Comparison of ENCODE assay signal across 9 cellular contexts in the genomic region with DNA sequence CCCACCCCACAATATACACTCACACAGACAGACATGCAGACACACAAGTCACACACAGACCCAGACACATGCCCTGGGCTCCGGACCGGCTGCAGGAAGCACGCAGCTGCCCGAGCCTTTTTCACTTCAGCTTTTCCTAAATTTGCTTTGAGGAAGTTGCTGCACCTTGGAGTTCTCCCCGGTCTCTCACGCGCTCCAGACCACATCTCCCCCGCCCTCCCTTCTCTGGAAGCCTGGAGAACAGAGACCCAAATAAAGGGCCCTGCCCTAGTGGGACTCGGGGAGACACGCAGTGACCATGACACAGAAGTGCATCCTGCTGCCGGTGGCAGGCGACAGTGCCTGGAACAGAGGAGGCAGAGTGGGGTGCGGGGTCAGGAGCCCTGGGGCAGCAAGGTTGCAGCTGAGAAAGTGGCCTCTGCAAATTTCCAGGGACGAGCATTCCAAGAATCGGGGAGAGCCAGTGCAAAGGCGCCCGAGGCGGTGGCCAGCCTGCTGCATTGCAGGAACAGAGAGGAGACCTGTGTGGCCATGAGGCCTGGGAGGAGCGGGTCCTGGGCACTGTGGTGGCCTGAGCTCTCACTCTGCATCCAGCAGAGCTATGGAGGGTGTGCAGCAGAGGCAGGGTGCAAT. TPM values are rescaled to one million over a fixed set of nuclear protein-coding genes. Genes with fewer than 3 reads are reported as not detected.
DNase-seq lines count a peak whose midpoint lies in the region; ATAC-seq and TF ChIP-seq lines count a peak whose summit lies in the region.
"Had no signal": no experiment of that assay in that cellular context is flagged by ENCODE, and none has a peak within 500 bp of the region (broad histone marks: within the 10 kb centered on the region; RNA-seq: fewer than 3 reads in every experiment).

No MANE protein-coding gene starts in this region.

- H3K27me3 Mint-ChIP-seq in activated T-helper 1 cell treated with anti-CD3 and anti-CD28 coated beads, Interleukin-12 subunit alpha, Interleukin-12 subunit beta, Interleukin-2, Interleukin-4 antibody, amounts not matched to agents 30 ng/mL and 10 ng/mL and 1 ng/mL, durations not matched to agents 14 hours and 24 hours and 36 hours (ENCODE audit: insufficient read depth) = peaks cover 22% of the 10 kb centered on the region

- no peaks in the 10 kb centered on the region for H3K36me3 Mint-ChIP-seq in activated T-helper 1 cell treated with anti-CD3 and anti-CD28 coated beads, Interleukin-12 subunit alpha, Interleukin-12 subunit beta, Interleukin-2, Interleukin-4 antibody, amounts not matched to agents 30 ng/mL and 10 ng/mL and 1 ng/mL, durations not matched to agents 14 hours and 24 hours and 36 hours (ENCODE audit: low read depth)
- H3K36me3 Mint-ChIP-seq: activated naive CD4-positive, alpha-beta T cell treated with anti-CD3 and anti-CD28 coated beads, Interleukin-2, amount 10 ng/mL, durations not matched to agents 7 days and 5 days had no signal

- no peaks in the 10 kb centered on the region for H3K9me3 Mint-ChIP-seq in activated T-helper 1 cell treated with anti-CD3 and anti-CD28 coated beads, Interleukin-12 subunit alpha, Interleukin-12 subunit beta, Interleukin-2, Interleukin-4 antibody, amounts not matched to agents 30 ng/mL and 10 ng/mL and 1 ng/mL, durations not matched to agents 14 hours and 24 hours and 36 hours
- H3K9me3 Mint-ChIP-seq: activated naive CD4-positive, alpha-beta T cell treated with anti-CD3 and anti-CD28 coated beads, Interleukin-2, amount 10 ng/mL, durations not matched to agents 7 days and 5 days had no signal

- no peak overlapping the region for H3K27ac ChIP-seq in HL-60 (replicated peaks)
- peak overlapping the region in 4 of 5 donors; percentile 25 to 69 (median 43) for H3K27ac ChIP-seq in stomach

- H3K4me3 Mint-ChIP-seq in activated T-helper 1 cell treated with anti-CD3 and anti-CD28 coated beads, Interleukin-12 subunit alpha, Interleukin-12 subunit beta, Interleukin-2, Interleukin-4 antibody, amounts not matched to agents 30 ng/mL and 10 ng/mL and 1 ng/mL, durations not matched to agents 14 hours and 24 hours and 36 hours = no peak overlapping the region
- H3K4me3 Mint-ChIP-seq: activated naive CD4-positive, alpha-beta T cell treated with anti-CD3 and anti-CD28 coated beads, Interleukin-2, amount 10 ng/mL, durations not matched to agents 7 days and 5 days had no signal

- peaks cover 15% of the 10 kb centered on the region for H3K4me1 Mint-ChIP-seq in activated T-helper 1 cell treated with anti-CD3 and anti-CD28 coated beads, Interleukin-12 subunit alpha, Interleukin-12 subunit beta, Interleukin-2, Interleukin-4 antibody, amounts not matched to agents 30 ng/mL and 10 ng/mL and 1 ng/mL, durations not matched to agents 14 hours and 24 hours and 36 hours (ENCODE audit: low read depth)
- H3K4me1 Mint-ChIP-seq: activated naive CD4-positive, alpha-beta T cell treated with anti-CD3 and anti-CD28 coated beads, Interleukin-2, amount 10 ng/mL, durations not matched to agents 7 days and 5 days had no signal

- no peak for TF ChIP-seq CTCF in HL-60 (IDR thresholded peaks at IDR 0.05; ENCODE audit: insufficient read depth, low read length)
- TF ChIP-seq CTCF in stomach (IDR thresholded peaks at IDR 0.05) = no peak

- intact Hi-C loops in stomach (cut with DNase I; ENCODE audit: low total_unique reads) = no loop called here
- intact Hi-C loops in activated T-helper 1 cell treated with anti-CD3 and anti-CD28 coated beads, Interleukin-12 subunit alpha, Interleukin-12 subunit beta, Interleukin-2, Interleukin-4 antibody, amounts not matched to agents 30 ng/mL and 10 ng/mL and 1 ng/mL, durations not matched to agents 14 hours and 24 hours and 36 hours (cut with micrococcal nuclease) = no loop called here

- H3K4me3 ChIP-seq in HL-60 (replicated peaks; ENCODE audit: insufficient read depth, low read length) (no peak overlapping the region), adipocyte (ENCODE audit: low read length) (peak overlapping the region; percentile 24), stomach (peak overlapping the region in 1 of 4 donors; percentile 19)

- H3K27me3 ChIP-seq in HL-60 (ENCODE audit: insufficient read depth, poor library complexity, severe bottlenecking) (no peaks in the 10 kb centered on the region), adipocyte (replicated peaks; ENCODE audit: control insufficient read depth, insufficient read depth, low read length) (peaks cover 7% of the 10 kb centered on the region), stomach (no peaks in the 10 kb centered on the region)

- TF ChIP-seq EP300 in stomach (IDR thresholded peaks at IDR 0.05) = no peak

- no peaks in the 10 kb centered on the region for H3K36me3 ChIP-seq in adipocyte (ENCODE audit: control insufficient read depth, insufficient read depth, low read length, severe bottlenecking)
- no peaks in the 10 kb centered on the region for H3K36me3 ChIP-seq in stomach

- TF ChIP-seq POLR2A in stomach (IDR thresholded peaks at IDR 0.05) = no peak

- ATAC-seq in left lobe of liver (peak; percentile 15), HG03196 (IDR thresholded peaks at IDR 0.05; ENCODE audit: unreplicated experiment) (no peak), GM21526 (IDR thresholded peaks at IDR 0.05; ENCODE audit: low FRiP score, unreplicated experiment) (no peak)

- H3K4me1 ChIP-seq in adipocyte (ENCODE audit: control insufficient read depth, insufficient read depth, low read length) (peaks cover 10% of the 10 kb centered on the region), stomach (peaks cover 30 to 48% (median 36%) of the 10 kb centered on the region in 4 donors)

- 9 to 20% (median 17%) methylated on average over 19 of the region's 19 CpGs for WGBS in stomach, 5 donors

- no peak overlapping the region for H3K9ac ChIP-seq in adipocyte (ENCODE audit: low read length)

- peak; percentile 70 to 74 for DNase-seq in HL-60 (ENCODE audit: low read depth in 1 of 2, low spot score in 1 of 2)
- DNase-seq in adipocyte (ENCODE audit: low read depth) = no peak
- peak; percentile 64 for DNase-seq in left lobe of liver (ENCODE audit: low spot score)
- DNase-seq in stomach = no peak
- no peak for DNase-seq in activated T-helper 1 cell treated with anti-CD3 and anti-CD28 coated beads, Interleukin-12 subunit alpha, Interleukin-12 subunit beta, Interleukin-2, Interleukin-4 antibody, amounts not matched to agents 30 ng/mL and 10 ng/mL and 1 ng/mL, durations not matched to agents 14 hours and 24 hours and 36 hours (ENCODE audit: low spot score)
- DNase-seq in NCI-H2029 treated with DMSO at 0.1 percent for 48 hours (lab: John Stamatoyannopoulos, UW) = no peak
- DNase-seq: activated naive CD4-positive, alpha-beta T cell treated with anti-CD3 and anti-CD28 coated beads, Interleukin-2, amount 10 ng/mL, durations not matched to agents 7 days and 5 days had no signal

- H3K9me3 ChIP-seq in adipocyte (ENCODE audit: control insufficient read depth, low read length) (no peaks in the 10 kb centered on the region), stomach (no peaks in the 10 kb centered on the region)

- H3K27ac Mint-ChIP-seq in activated T-helper 1 cell treated with anti-CD3 and anti-CD28 coated beads, Interleukin-12 subunit alpha, Interleukin-12 subunit beta, Interleukin-2, Interleukin-4 antibody, amounts not matched to agents 30 ng/mL and 10 ng/mL and 1 ng/mL, durations not matched to agents 14 hours and 24 hours and 36 hours = no peak overlapping the region
- H3K27ac Mint-ChIP-seq: activated naive CD4-positive, alpha-beta T cell treated with anti-CD3 and anti-CD28 coated beads, Interleukin-2, amount 10 ng/mL, durations not matched to agents 7 days and 5 days had no signal

RNA-seq across cellular contexts. Expression of a gene that starts 19.1 kb away (rescaled TPM):
- total RNA-seq in left lobe of liver (862 TPM), stomach (1,000 to 10,000 TPM in 4 of 5 donors, 100 to 1,000 TPM in 1; 940 to 2,730 (median 1,959) TPM)
- polyA plus RNA-seq in stomach = 1,000 to 10,000 TPM; 2,938 to 5,267 (median 3,478) TPM
- 1,905 and 1,941 TPM in 2 replicates for total RNA-seq in activated T-helper 1 cell treated with anti-CD3 and anti-CD28 coated beads, Interleukin-12 subunit alpha, Interleukin-12 subunit beta, Interleukin-2, Interleukin-4 antibody, amounts not matched to agents 30 ng/mL and 10 ng/mL and 1 ng/mL, durations not matched to agents 14 hours and 24 hours and 36 hours

RNA-seq across cellular contexts. Expression of a gene that starts 49.5 kb away (rescaled TPM):
- total RNA-seq in left lobe of liver (2.9 TPM), stomach (1 to 10 TPM in 4 of 5 donors, under 1 TPM in 1; 0.45 to 9.3 (median 5.2) TPM)
- polyA plus RNA-seq in stomach = 10 to 100 TPM in 1 of 3 donors, 1 to 10 TPM in 2; 7.3 to 18.1 (median 7.8) TPM
- total RNA-seq in activated T-helper 1 cell treated with anti-CD3 and anti-CD28 coated beads, Interleukin-12 subunit alpha, Interleukin-12 subunit beta, Interleukin-2, Interleukin-4 antibody, amounts not matched to agents 30 ng/mL and 10 ng/mL and 1 ng/mL, durations not matched to agents 14 hours and 24 hours and 36 hours = not detected in 2 replicates

RNA-seq across cellular contexts. Expression of a gene that starts 55.5 kb away (rescaled TPM):
- total RNA-seq in left lobe of liver = 0.43 TPM
- 10 to 100 TPM in 2 of 5 donors, 1 to 10 TPM in 3; 1.2 to 58.5 (median 9.5) TPM for total RNA-seq in stomach
- 1 to 10 TPM; 3.6 to 4.1 (median 3.6) TPM for polyA plus RNA-seq in stomach
- 0.78 and 1.2 TPM in 2 replicates for total RNA-seq in activated T-helper 1 cell treated with anti-CD3 and anti-CD28 coated beads, Interleukin-12 subunit alpha, Interleukin-12 subunit beta, Interleukin-2, Interleukin-4 antibody, amounts not matched to agents 30 ng/mL and 10 ng/mL and 1 ng/mL, durations not matched to agents 14 hours and 24 hours and 36 hours

Comparison
In these comparisons a context has a peak if more than half of its experiments do, and no peak if none do; other contexts are left out.
1. DNase-seq: peak in HL-60 (2 of 2) and left lobe of liver (single experiment); none in adipocyte (single experiment), stomach (single experiment), activated T-helper 1 cell treated with anti-CD3 and anti-CD28 coated beads, Interleukin-12 subunit alpha, Interleukin-12 subunit beta, Interleukin-2, Interleukin-4 antibody, amounts not matched to agents 30 ng/mL and 10 ng/mL and 1 ng/mL, durations not matched to agents 14 hours and 24 hours and 36 hours (single experiment) and NCI-H2029 treated with DMSO at 0.1 percent for 48 hours (single experiment).